In the genomic region with DNA sequence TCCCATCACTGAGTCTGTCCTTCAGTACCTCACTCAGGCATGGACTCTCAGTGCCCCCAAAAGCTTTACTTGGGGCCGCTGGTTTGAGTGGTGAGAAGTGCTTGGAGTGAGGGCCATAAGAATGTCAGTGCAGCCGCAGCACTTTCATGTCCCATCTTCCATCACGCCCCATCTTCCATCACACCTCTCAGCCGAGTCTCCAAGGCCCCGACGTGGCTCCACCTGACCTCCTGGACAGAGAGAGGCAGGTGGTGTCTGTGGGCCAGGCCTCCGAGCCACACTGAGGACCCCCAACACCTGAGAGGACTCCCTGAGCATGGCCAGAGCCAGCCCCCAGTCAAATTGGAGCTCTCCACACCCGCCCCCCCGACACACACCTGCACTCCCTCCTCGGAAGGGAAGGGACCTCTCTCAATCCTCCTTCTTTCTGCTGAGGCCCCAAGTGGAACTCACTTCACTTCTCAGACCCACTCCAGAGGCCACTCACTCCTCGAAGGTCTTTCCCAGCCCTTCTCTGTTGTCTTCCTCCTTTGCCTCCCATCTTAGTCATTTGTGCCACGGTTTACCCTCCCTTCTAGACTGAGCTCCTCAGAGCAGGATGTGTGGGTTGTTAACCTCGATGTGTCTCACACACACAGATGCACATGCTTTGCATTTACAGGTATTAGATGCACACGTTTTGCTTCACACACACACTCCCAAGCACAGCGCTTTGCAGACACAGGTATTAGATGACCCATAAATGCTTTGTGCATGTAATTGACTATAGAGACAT, we compare ENCODE assay signal across 32 cellular contexts.
DNase-seq lines count a peak whose midpoint lies in the region; ATAC-seq, FAIRE-seq and TF ChIP-seq lines count a peak whose summit lies in the region.
"Had no signal": no experiment of that assay in that cellular context is flagged by ENCODE, and none has a peak within 500 bp of the region (broad histone marks: within the 10 kb centered on the region; RNA-seq: fewer than 3 reads in every experiment).

No MANE protein-coding gene starts in this region.

- H2BK20ac ChIP-seq in H1 (ENCODE audit: low read length), result no peak overlapping the region

- CTCF ChIA-PET in H1 (lab: Charles Lee; ENCODE audit: partially characterized antibody), result interaction anchor here (0.6 to 13.2 kb wide), 5 partner anchors 8 to 425 kb away, joined by 3 to 141 read pairs (median 3); no protein-coding TSS in a partner anchor

- H3K4me3 ChIP-seq in H1 (ENCODE audit: extremely low read depth in 1 of 4, insufficient read depth in 2 of 4, low read depth in 3 of 4, low read length in 4 of 4), result no peak overlapping the region
- H3K4me3 ChIP-seq: A549, cardiac muscle cell, esophagus muscularis mucosa, skin epidermis, upper lobe of left lung had no signal

- no peaks in the 10 kb centered on the region for H3K79me2 ChIP-seq in H1 (ENCODE audit: control insufficient read depth in 1 of 2, insufficient read depth in 2 of 2, low read length in 2 of 2)

- no peak overlapping the region for H2BK15ac ChIP-seq in H1 (ENCODE audit: low read length)

- DNase-seq in activated CD8-positive, alpha-beta memory T cell treated with anti-CD3 and anti-CD28 coated beads for 24 hours, result peak; percentile 60
- DNase-seq in activated CD8-positive, alpha-beta memory T cell treated with anti-CD3 and anti-CD28 coated beads, Interleukin-2, amount 50 U/mL, for 4 hours, result no peak
- no peak for DNase-seq in T-helper 17 cell
- no peak for DNase-seq in H1 (ENCODE audit: low read depth in 1 of 2, low spot score in 2 of 2)
- no peak for DNase-seq in neural crest cell (ENCODE audit: low read depth, low spot score)
- DNase-seq in DMS114 treated with DMSO at 0.1 percent for 48 hours (lab: John Stamatoyannopoulos, UW; ENCODE audit: unreplicated experiment), result no peak
- no peak for DNase-seq in NCI-H748 treated with DMSO at 0.1 percent for 48 hours (lab: John Stamatoyannopoulos, UW)
- no peak for DNase-seq in foreskin melanocyte
- DNase-seq: activated CD4-positive, alpha-beta T cell treated with anti-CD3 and anti-CD28 coated beads, Interleukin-2, amount 50 U/mL, for 48 hours; activated naive CD4-positive, alpha-beta T cell treated with anti-CD3 and anti-CD28 coated beads for 36 hours; activated T-cell treated with anti-CD3 and anti-CD28 coated beads, Interleukin-2, amount 50 U/mL, for 4 hours; anterior cingulate cortex; cortex of kidney; foreskin keratinocyte; GF-D8; KBM-7; left cardiac atrium; mammary epithelial cell; NCI-H2029; NCI-H69; SHP77 treated with DMSO at 0.1 percent for 48 hours; stimulated activated CD8-positive, alpha-beta memory T cell treated with anti-CD3 and anti-CD28 coated beads, Interleukin-4, amount 100 ng/mL, for 48 hours; substantia nigra had no signal

- H3K27ac Mint-ChIP-seq in T-helper 17 cell (peak overlapping the region; percentile 77), neural crest cell (ENCODE audit: unreplicated experiment) (peak overlapping the region; percentile 1)
- H3K27ac Mint-ChIP-seq: activated naive CD4-positive, alpha-beta T cell treated with anti-CD3 and anti-CD28 coated beads for 36 hours; B cell; WTC11 had no signal

- H3K14ac ChIP-seq in H1 (ENCODE audit: insufficient read length), result no peak overlapping the region

- no peak for TF ChIP-seq POLR2A in H1 (IDR thresholded peaks at IDR 0.05; ENCODE audit: control extremely low read depth in 1 of 2, low read depth in 2 of 2, low read length in 2 of 2)

- no peak overlapping the region for H3K27ac ChIP-seq in H1 (ENCODE audit: low read depth, low read length)
- H3K27ac ChIP-seq: A549, cardiac muscle cell, esophagus muscularis mucosa, foreskin keratinocyte, upper lobe of left lung had no signal

- 88% methylated on average over 15 of the region's 15 CpGs; no CpG with 5 or more reads in 1 of the 2 experiments for WGBS in H1 (ENCODE audit: extremely low coverage in 1 of 2, insufficient coverage in 1 of 2, insufficient read length in 1 of 2, insufficient replicate concordance in 2 of 2, low coverage in 1 of 2, low lambda C conversion rate in 2 of 2, missing lambda C conversion rate in 1 of 2), 2 experiments

- TF ChIP-seq RAD21 in H1 (IDR thresholded peaks at IDR 0.05 in 1 of 2, conservative IDR thresholded peaks at IDR 0.05 in 1 of 2; ENCODE audit: low read depth in 2 of 2, low read length in 2 of 2), result no peak

- H3K9ac ChIP-seq in H1 (replicated peaks in 1 of 4; ENCODE audit: extremely low read depth in 1 of 4, low read depth in 3 of 4, low read length in 3 of 4), result no peak overlapping the region

- no peaks in the 10 kb centered on the region for H4K20me1 ChIP-seq in H1 (replicated peaks in 1 of 2; ENCODE audit: control insufficient read depth in 1 of 2, insufficient read depth in 2 of 2, low read length in 2 of 2)

- POLR2A ChIA-PET in H1 (lab: Charles Lee; ENCODE audit: partially characterized antibody), result no interaction called here

- peaks cover 0 to 4% (median 0%) of the 10 kb centered on the region in 4 experiments; a peak in 3 of 7 replicates for H3K4me1 ChIP-seq in H1 (replicated peaks in 1 of 4; ENCODE audit: control insufficient read depth in 3 of 4, insufficient read depth in 4 of 4, low read length in 3 of 4)
- H3K4me1 ChIP-seq: A549, esophagus muscularis mucosa, foreskin keratinocyte had no signal

- H3K79me1 ChIP-seq in H1 (ENCODE audit: low read depth, low read length), result no peaks in the 10 kb centered on the region

- no peak overlapping the region for H2BK120ac ChIP-seq in H1 (replicated peaks; ENCODE audit: low read depth, low read length)

- H3K27me3 ChIP-seq in H1 (replicated peaks in 1 of 4; ENCODE audit: control insufficient read depth in 3 of 4, extremely low read depth in 1 of 4, insufficient read depth in 3 of 4, low read length in 3 of 4), result no peaks in the 10 kb centered on the region
- H3K27me3 ChIP-seq: cardiac muscle cell, esophagus muscularis mucosa, foreskin keratinocyte, upper lobe of left lung had no signal

- H3K4me3 Mint-ChIP-seq in T-helper 17 cell (no peak overlapping the region), neural crest cell (no peak overlapping the region)
- H3K4me3 Mint-ChIP-seq: activated naive CD4-positive, alpha-beta T cell treated with anti-CD3 and anti-CD28 coated beads for 36 hours; activated T-cell treated with anti-CD3 and anti-CD28 coated beads, Interleukin-2, amount 50 U/mL, for 4 hours; B cell; WTC11 had no signal

- no peak overlapping the region for H4K8ac ChIP-seq in H1 (ENCODE audit: extremely low read depth, insufficient read depth, low read length)

- H3K27me3 Mint-ChIP-seq in T-helper 17 cell, result no peaks in the 10 kb centered on the region
- no peaks in the 10 kb centered on the region for H3K27me3 Mint-ChIP-seq in neural crest cell (ENCODE audit: low read depth)
- H3K27me3 Mint-ChIP-seq: B cell had no signal

- TF ChIP-seq CTCF in H1 (IDR thresholded peaks at IDR 0.05; ENCODE audit: control extremely low read depth in 1 of 3, insufficient read depth in 1 of 3, low read depth in 1 of 3, low read length in 3 of 3) (no peak), neural crest cell (conservative IDR thresholded peaks at IDR 0.05) (no peak)

- H2AK5ac ChIP-seq in H1 (ENCODE audit: low read depth, low read length), result no peak overlapping the region

- peaks cover 26% of the 10 kb centered on the region for H3K4me1 Mint-ChIP-seq in T-helper 17 cell
- peaks cover 19% of the 10 kb centered on the region for H3K4me1 Mint-ChIP-seq in neural crest cell

- H4K91ac ChIP-seq in H1 (replicated peaks; ENCODE audit: insufficient read length, low read length), result no peak overlapping the region

- no peak overlapping the region for H2AFZ ChIP-seq in H1 (ENCODE audit: low read length)

- H2BK5ac ChIP-seq in H1 (ENCODE audit: low read depth, low read length), result no peak overlapping the region

- no peak for TF ChIP-seq EP300 in H1 (IDR thresholded peaks at IDR 0.05; ENCODE audit: borderline replicate concordance in 1 of 2, low read depth in 2 of 2, low read length in 2 of 2)

- H3K36me3 ChIP-seq in H1 (ENCODE audit: control insufficient read depth in 2 of 4, insufficient read depth in 4 of 4, low read length in 3 of 4), result no peaks in the 10 kb centered on the region
- H3K36me3 ChIP-seq: cardiac muscle cell, esophagus muscularis mucosa, upper lobe of left lung had no signal

- no peak for FAIRE-seq in H1 (lab: Jason Lieb, UNC)
- FAIRE-seq: A549 had no signal

- no peak overlapping the region for H3K18ac ChIP-seq in H1 (ENCODE audit: extremely low read depth, low read length)

- no peaks in the 10 kb centered on the region for H3K9me3 Mint-ChIP-seq in neural crest cell
- H3K9me3 Mint-ChIP-seq: activated naive CD4-positive, alpha-beta T cell treated with anti-CD3 and anti-CD28 coated beads for 36 hours; activated T-cell treated with anti-CD3 and anti-CD28 coated beads, Interleukin-2, amount 50 U/mL, for 4 hours; WTC11 had no signal

- H4K5ac ChIP-seq in H1 (ENCODE audit: insufficient read length, low read depth, low read length), result no peak overlapping the region

- peak overlapping the region; percentile 39; the same call in 1 of the 2 replicates for H2BK12ac ChIP-seq in H1 (ENCODE audit: low read depth, low read length)

- H3K4me2 ChIP-seq in H1 (ENCODE audit: insufficient read depth in 1 of 2, low read depth in 2 of 2, low read length in 2 of 2), result no peak overlapping the region
- H3K4me2 ChIP-seq: A549 had no signal

- H3K9me3 ChIP-seq in T-helper 17 cell (ENCODE audit: control insufficient read depth, low read length, poor library complexity, severe bottlenecking) (no peaks in the 10 kb centered on the region), H1 (ENCODE audit: insufficient read depth in 2 of 2, low read depth in 1 of 2, low read length in 1 of 2) (no peaks in the 10 kb centered on the region)
- H3K9me3 ChIP-seq: A549, esophagus muscularis mucosa, upper lobe of left lung had no signal

- no peak overlapping the region for H3K4ac ChIP-seq in H1 (replicated peaks; ENCODE audit: insufficient read length, low read depth, low read length)

- H3K56ac ChIP-seq in H1 (replicated peaks; ENCODE audit: insufficient read length, low read depth, low read length), result no peak overlapping the region

- H3K36me3 Mint-ChIP-seq in T-helper 17 cell (ENCODE audit: low read depth) (no peaks in the 10 kb centered on the region), neural crest cell (ENCODE audit: low read depth) (no peaks in the 10 kb centered on the region)
- H3K36me3 Mint-ChIP-seq: WTC11 had no signal

- no peak for ATAC-seq in T-helper 17 cell
- ATAC-seq: A549; activated T-cell treated with anti-CD3 and anti-CD28 coated beads, Interleukin-2, amount 50 U/mL, for 4 hours; foreskin keratinocyte; HCT116; left cardiac atrium; Panc1 had no signal

- H3K23me2 ChIP-seq in H1 (ENCODE audit: low read depth, low read length), result 0 out of 2 replicates have a peak, but pooled peaks cover 3% of the 10 kb centered on the region

- no peak overlapping the region for H3K23ac ChIP-seq in H1 (ENCODE audit: insufficient read length)

TF ChIP-seq in H1, 55 proteins besides CTCF, POLR2A, EP300 and RAD21 (continues in another document):
- no peak for TF ChIP-seq CBX5 (IDR thresholded peaks at IDR 0.05; ENCODE audit: low read depth, low read length)
